ENCODE assay signal across 25 cellular contexts in the genomic region with DNA sequence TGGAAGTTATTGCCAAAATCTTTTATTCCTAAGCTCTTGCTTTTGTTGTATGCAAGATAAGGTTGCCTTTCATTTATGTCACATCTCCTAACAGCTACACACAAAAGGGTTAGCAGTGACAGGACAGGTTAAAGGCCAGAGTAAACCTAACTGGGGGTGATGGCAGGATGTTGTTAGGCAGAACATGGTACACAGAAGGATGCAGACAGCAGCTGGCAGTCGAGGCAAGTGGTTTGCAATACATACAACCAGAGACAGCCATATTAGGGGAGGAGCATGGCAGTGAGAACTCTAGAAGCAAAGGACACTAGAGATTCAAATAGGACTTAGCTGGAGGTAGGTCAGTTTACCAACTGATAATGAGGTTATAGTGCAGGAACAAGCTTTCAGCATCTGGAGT. TPM values are rescaled to one million over a fixed set of nuclear protein-coding genes. Genes with fewer than 3 reads are reported as not detected.
DNase-seq lines count a peak whose midpoint lies in the region; ATAC-seq, FAIRE-seq and TF ChIP-seq lines count a peak whose summit lies in the region.
"Had no signal": no experiment of that assay in that cellular context is flagged by ENCODE, and none has a peak within 500 bp of the region (broad histone marks: within the 10 kb centered on the region; RNA-seq: fewer than 3 reads in every experiment).

No MANE protein-coding gene starts in this region.

- H3K27me3 ChIP-seq in Loucy (ENCODE audit: insufficient read depth, low read length, poor library complexity, severe bottlenecking) = no peaks in the 10 kb centered on the region
- H3K27me3 ChIP-seq in small intestine (ENCODE audit: control insufficient read depth in 2 of 2, insufficient read depth in 2 of 2, low read length in 2 of 2) = no peaks in the 10 kb centered on the region
- peaks cover 15% of the 10 kb centered on the region for H3K27me3 ChIP-seq in neural progenitor cell
- H3K27me3 ChIP-seq: dorsolateral prefrontal cortex, upper lobe of right lung had no signal

- peak overlapping the region; percentile 30 for H3K4me3 Mint-ChIP-seq in activated CD4-positive, alpha-beta T cell treated with anti-CD3 and anti-CD28 coated beads, Interleukin-2, amount 10 ng/mL, durations not matched to agents 7 days and 5 days
- peak overlapping the region; percentile 12 for H3K4me3 Mint-ChIP-seq in activated CD8-positive, alpha-beta T cell treated with anti-CD3 and anti-CD28 coated beads, Interleukin-2, amount 10 ng/mL, durations not matched to agents 7 days and 5 days
- H3K4me3 Mint-ChIP-seq in neural progenitor cell = no peak overlapping the region
- no peak overlapping the region for H3K4me3 Mint-ChIP-seq in mesothelial cell of epicardium
- H3K4me3 Mint-ChIP-seq: activated naive CD8-positive, alpha-beta T cell; stimulated activated naive B cell treated with anti-CD40 and anti-IgM and Interleukin-4, amounts not matched to agents 10 μg/mL and 1 μg/mL and 100 μg/mL, for 72 hours had no signal

- no peaks in the 10 kb centered on the region for H3K9me2 ChIP-seq in Loucy (replicated peaks; ENCODE audit: low read depth, low read length)

- TF ChIP-seq CTCF in Loucy (conservative IDR thresholded peaks at IDR 0.05; ENCODE audit: low read length) = no peak
- no peak for TF ChIP-seq CTCF in neural progenitor cell (IDR thresholded peaks at IDR 0.05)
- no peak for TF ChIP-seq CTCF in mesothelial cell of epicardium (IDR thresholded peaks at IDR 0.05; ENCODE audit: unreplicated experiment)

- no peak for FAIRE-seq in small intestine (lab: Jason Lieb, UNC)
- FAIRE-seq: A204.1, bronchial epithelial cell, TTC549 had no signal

- H3K4me1 ChIP-seq in Loucy (ENCODE audit: insufficient read depth, low read length, poor library complexity, severe bottlenecking) (peaks cover 18% of the 10 kb centered on the region), small intestine (ENCODE audit: control insufficient read depth in 2 of 2, insufficient read depth in 1 of 2, low read depth in 1 of 2, low read length in 1 of 2) (no peaks in the 10 kb centered on the region), neural progenitor cell (no peaks in the 10 kb centered on the region)
- H3K4me1 ChIP-seq: upper lobe of right lung had no signal

- no peaks in the 10 kb centered on the region for H4K20me1 ChIP-seq in Loucy (ENCODE audit: insufficient read depth, low read length, poor library complexity, severe bottlenecking)
- no peaks in the 10 kb centered on the region for H4K20me1 ChIP-seq in neural progenitor cell (ENCODE audit: low read depth)

- no peak for ATAC-seq in activated CD8-positive, alpha-beta T cell treated with anti-CD3 and anti-CD28 coated beads, Interleukin-2, amount 10 ng/mL, durations not matched to agents 7 days and 5 days
- ATAC-seq: esophagus mucosa; left ventricle myocardium superior; Panc1; SK-N-SH treated with all-trans-retinoic acid at 6 μM for 48 hours; stimulated activated naive B cell treated with anti-CD40 and anti-IgM and Interleukin-4, amounts not matched to agents 10 μg/mL and 1 μg/mL and 100 μg/mL, for 72 hours; upper lobe of right lung had no signal

- peaks cover 47% of the 10 kb centered on the region for H3K4me1 Mint-ChIP-seq in activated CD4-positive, alpha-beta T cell treated with anti-CD3 and anti-CD28 coated beads, Interleukin-2, amount 10 ng/mL, durations not matched to agents 7 days and 5 days
- H3K4me1 Mint-ChIP-seq in activated CD8-positive, alpha-beta T cell treated with anti-CD3 and anti-CD28 coated beads, Interleukin-2, amount 10 ng/mL, durations not matched to agents 7 days and 5 days (ENCODE audit: low read depth) = peaks cover 46% of the 10 kb centered on the region
- H3K4me1 Mint-ChIP-seq in neural progenitor cell = peaks cover 10% of the 10 kb centered on the region
- peaks cover 4% of the 10 kb centered on the region for H3K4me1 Mint-ChIP-seq in mesothelial cell of epicardium

- no peak overlapping the region for H3K27ac Mint-ChIP-seq in activated CD4-positive, alpha-beta T cell treated with anti-CD3 and anti-CD28 coated beads, Interleukin-2, amount 10 ng/mL, durations not matched to agents 7 days and 5 days
- H3K27ac Mint-ChIP-seq in activated CD8-positive, alpha-beta T cell treated with anti-CD3 and anti-CD28 coated beads, Interleukin-2, amount 10 ng/mL, durations not matched to agents 7 days and 5 days = peak overlapping the region; percentile 90
- H3K27ac Mint-ChIP-seq in neural progenitor cell (no peak overlapping the region), mesothelial cell of epicardium (no peak overlapping the region)
- H3K27ac Mint-ChIP-seq: activated naive CD8-positive, alpha-beta T cell; stimulated activated naive B cell treated with anti-CD40 and anti-IgM and Interleukin-4, amounts not matched to agents 10 μg/mL and 1 μg/mL and 100 μg/mL, for 72 hours had no signal

- H2AFZ ChIP-seq in Loucy (ENCODE audit: low read length) (peak overlapping the region; percentile 89), neural progenitor cell (replicated peaks) (no peak overlapping the region)

- H3F3A ChIP-seq in Loucy (ENCODE audit: low read depth) (no peaks in the 10 kb centered on the region), neural progenitor cell (ENCODE audit: low read depth) (peaks cover 12% of the 10 kb centered on the region)

- H3K9ac ChIP-seq in Loucy (ENCODE audit: low read depth, low read length, poor library complexity, severe bottlenecking) (no peak overlapping the region), neural progenitor cell (no peak overlapping the region)

- H3K4me2 ChIP-seq in Loucy (ENCODE audit: low read depth, low read length, poor library complexity, severe bottlenecking) (no peak overlapping the region), neural progenitor cell (no peak overlapping the region)

- no peaks in the 10 kb centered on the region for H3K27me3 Mint-ChIP-seq in activated CD4-positive, alpha-beta T cell treated with anti-CD3 and anti-CD28 coated beads, Interleukin-2, amount 10 ng/mL, durations not matched to agents 7 days and 5 days
- H3K27me3 Mint-ChIP-seq in activated CD8-positive, alpha-beta T cell treated with anti-CD3 and anti-CD28 coated beads, Interleukin-2, amount 10 ng/mL, durations not matched to agents 7 days and 5 days (ENCODE audit: low read depth) = no peaks in the 10 kb centered on the region
- H3K27me3 Mint-ChIP-seq in neural progenitor cell (ENCODE audit: insufficient read depth, low read depth) (no peaks in the 10 kb centered on the region), mesothelial cell of epicardium (ENCODE audit: low read depth) (peaks cover 2% of the 10 kb centered on the region)
- H3K27me3 Mint-ChIP-seq: activated naive CD8-positive, alpha-beta T cell; stimulated activated naive B cell treated with anti-CD40 and anti-IgM and Interleukin-4, amounts not matched to agents 10 μg/mL and 1 μg/mL and 100 μg/mL, for 72 hours had no signal

- POLR2A ChIA-PET in activated CD4-positive, alpha-beta T cell treated with anti-CD3 and anti-CD28 coated beads, Interleukin-2, amount 10 ng/mL, durations not matched to agents 7 days and 5 days (lab: Charles Lee) = no interaction called here
- POLR2A ChIA-PET in activated CD8-positive, alpha-beta T cell treated with anti-CD3 and anti-CD28 coated beads, Interleukin-2, amount 10 ng/mL, durations not matched to agents 7 days and 5 days (lab: Charles Lee) = interaction anchor here (1.2 to 3.5 kb wide), 4 partner anchors 62 to 180 kb away, joined by 3 to 36 read pairs (median 7); a partner anchor contains a TSS

- peaks cover 24% of the 10 kb centered on the region for H3K36me3 Mint-ChIP-seq in activated CD4-positive, alpha-beta T cell treated with anti-CD3 and anti-CD28 coated beads, Interleukin-2, amount 10 ng/mL, durations not matched to agents 7 days and 5 days (ENCODE audit: low read depth)
- H3K36me3 Mint-ChIP-seq in activated CD8-positive, alpha-beta T cell treated with anti-CD3 and anti-CD28 coated beads, Interleukin-2, amount 10 ng/mL, durations not matched to agents 7 days and 5 days (ENCODE audit: low read depth) = peaks cover 21% of the 10 kb centered on the region
- H3K36me3 Mint-ChIP-seq in neural progenitor cell (no peaks in the 10 kb centered on the region), mesothelial cell of epicardium (no peaks in the 10 kb centered on the region)
- H3K36me3 Mint-ChIP-seq: activated naive CD8-positive, alpha-beta T cell; stimulated activated naive B cell treated with anti-CD40 and anti-IgM and Interleukin-4, amounts not matched to agents 10 μg/mL and 1 μg/mL and 100 μg/mL, for 72 hours had no signal

- DNase-seq in activated CD4-positive, alpha-beta T cell treated with anti-CD3 and anti-CD28 coated beads, Interleukin-2, amount 10 ng/mL, durations not matched to agents 7 days and 5 days = peak; percentile 26
- no peak for DNase-seq in activated CD4-positive, alpha-beta T cell treated with anti-CD3 and anti-CD28 coated beads, Interleukin-2, amount 50 U/mL, for 1 hour
- peak; percentile 56 for DNase-seq in activated CD8-positive, alpha-beta T cell treated with anti-CD3 and anti-CD28 coated beads, Interleukin-2, amount 10 ng/mL, durations not matched to agents 7 days and 5 days
- DNase-seq in small intestine = peak; percentile 2
- no peak for DNase-seq in neural progenitor cell (ENCODE audit: low spot score)
- no peak for DNase-seq in retina
- no peak for DNase-seq in mesothelial cell of epicardium (ENCODE audit: low spot score in 2 of 2, unreplicated experiment in 2 of 2)
- DNase-seq: DMS79 treated with DMSO at 0.1 percent for 48 hours; dorsolateral prefrontal cortex; Karpas-422; left ventricle myocardium superior; NCI-H1417 treated with DMSO at 0.1 percent for 48 hours; NCI-H2171; NCI-H748 treated with DMSO at 0.1 percent for 48 hours; stimulated activated naive B cell treated with anti-CD40 and anti-IgM and Interleukin-4, amounts not matched to agents 10 μg/mL and 1 μg/mL and 100 μg/mL, for 72 hours; upper lobe of right lung had no signal

- WGBS in small intestine, 3 donors = 32 to 49% (median 43%) methylated on average over 1 of the region's 1 CpG

- no peaks in the 10 kb centered on the region for H3K9me3 ChIP-seq in Loucy (ENCODE audit: insufficient read depth, low read depth, low read length)
- no peaks in the 10 kb centered on the region for H3K9me3 ChIP-seq in small intestine (ENCODE audit: control insufficient read depth, low read depth)
- no peaks in the 10 kb centered on the region for H3K9me3 ChIP-seq in neural progenitor cell (ENCODE audit: low read depth)
- H3K9me3 ChIP-seq: upper lobe of right lung had no signal

- H3K36me3 ChIP-seq in Loucy (ENCODE audit: insufficient read depth, low read length) (no peaks in the 10 kb centered on the region), small intestine (ENCODE audit: control insufficient read depth in 2 of 2, insufficient read depth in 2 of 2, low read length in 2 of 2) (no peaks in the 10 kb centered on the region), neural progenitor cell (no peaks in the 10 kb centered on the region)
- H3K36me3 ChIP-seq: upper lobe of right lung had no signal

- peaks cover 3% of the 10 kb centered on the region for H3K9me3 Mint-ChIP-seq in activated CD4-positive, alpha-beta T cell treated with anti-CD3 and anti-CD28 coated beads, Interleukin-2, amount 10 ng/mL, durations not matched to agents 7 days and 5 days
- no peaks in the 10 kb centered on the region for H3K9me3 Mint-ChIP-seq in activated CD8-positive, alpha-beta T cell treated with anti-CD3 and anti-CD28 coated beads, Interleukin-2, amount 10 ng/mL, durations not matched to agents 7 days and 5 days (ENCODE audit: insufficient read depth)
- H3K9me3 Mint-ChIP-seq in neural progenitor cell (no peaks in the 10 kb centered on the region), mesothelial cell of epicardium (no peaks in the 10 kb centered on the region)
- H3K9me3 Mint-ChIP-seq: stimulated activated naive B cell treated with anti-CD40 and anti-IgM and Interleukin-4, amounts not matched to agents 10 μg/mL and 1 μg/mL and 100 μg/mL, for 72 hours had no signal

- H3K79me2 ChIP-seq in Loucy (ENCODE audit: insufficient read depth, low read length) (no peaks in the 10 kb centered on the region), neural progenitor cell (ENCODE audit: low read depth) (no peaks in the 10 kb centered on the region)

- H3K27ac ChIP-seq in small intestine (ENCODE audit: low read depth in 1 of 2, low read length in 1 of 2) (peak overlapping the region in 1 of 2 donors; percentile 15), neural progenitor cell (no peak overlapping the region)
- H3K27ac ChIP-seq: C4-2B, upper lobe of right lung had no signal

- CTCF ChIA-PET in activated CD4-positive, alpha-beta T cell treated with anti-CD3 and anti-CD28 coated beads, Interleukin-2, amount 10 ng/mL, durations not matched to agents 7 days and 5 days (lab: Charles Lee) = interaction anchor here (0.9 to 2.5 kb wide), 3 partner anchors 9 to 21 kb away, joined by 3 to 6 read pairs (median 4); no protein-coding TSS in a partner anchor
- CTCF ChIA-PET in activated CD8-positive, alpha-beta T cell treated with anti-CD3 and anti-CD28 coated beads, Interleukin-2, amount 10 ng/mL, durations not matched to agents 7 days and 5 days (lab: Charles Lee) = interaction anchor here (0.9 to 3.8 kb wide), 7 partner anchors 9 to 484 kb away, joined by 3 to 49 read pairs (median 5); a partner anchor contains a TSS

- H3K4me3 ChIP-seq in Loucy (ENCODE audit: low read length, poor library complexity, severe bottlenecking) (no peak overlapping the region), small intestine (ENCODE audit: low read depth in 1 of 2, low read length in 2 of 2) (no peak overlapping the region), neural progenitor cell (no peak overlapping the region)
- H3K4me3 ChIP-seq: dorsolateral prefrontal cortex, upper lobe of right lung had no signal

RNA-seq across cellular contexts. Expression of a gene that starts 2.7 kb away (rescaled TPM):
- total RNA-seq in activated CD4-positive, alpha-beta T cell treated with anti-CD3 and anti-CD28 coated beads, Interleukin-2, amount 10 ng/mL, durations not matched to agents 7 days and 5 days = 10 to 100 TPM; 23.5 TPM
- total RNA-seq in activated CD8-positive, alpha-beta T cell treated with anti-CD3 and anti-CD28 coated beads, Interleukin-2, amount 10 ng/mL, durations not matched to agents 7 days and 5 days = 10 to 100 TPM; 22.5 to 24.4 TPM
- under 1 TPM in 2 of 3 donors, not detected in 1; 0.27 to 0.40 TPM for polyA plus RNA-seq in small intestine
- total RNA-seq in neural progenitor cell (ENCODE audit: low replicate concordance) = 0.04 TPM in 1 of 2 replicates, not detected in the other
- 0.29 to 0.41 TPM (median 0.34 TPM) in 3 replicates for total RNA-seq in mesothelial cell of epicardium
- total RNA-seq: bronchial epithelial cell had no signal

Comparison
In these comparisons a context has a peak if more than half of its experiments do, and no peak if none do; other contexts are left out.
1. DNase-seq: peak in activated CD4-positive, alpha-beta T cell treated with anti-CD3 and anti-CD28 coated beads, Interleukin-2, amount 10 ng/mL, durations not matched to agents 7 days and 5 days (single experiment), activated CD8-positive, alpha-beta T cell treated with anti-CD3 and anti-CD28 coated beads, Interleukin-2, amount 10 ng/mL, durations not matched to agents 7 days and 5 days (single experiment) and small intestine (single experiment); none in activated CD4-positive, alpha-beta T cell treated with anti-CD3 and anti-CD28 coated beads, Interleukin-2, amount 50 U/mL, for 1 hour (single experiment), neural progenitor cell (single experiment), retina (single experiment) and mesothelial cell of epicardium (0 of 2).
2. H3K4me3 Mint-ChIP-seq: peak in activated CD4-positive, alpha-beta T cell treated with anti-CD3 and anti-CD28 coated beads, Interleukin-2, amount 10 ng/mL, durations not matched to agents 7 days and 5 days (single experiment) and activated CD8-positive, alpha-beta T cell treated with anti-CD3 and anti-CD28 coated beads, Interleukin-2, amount 10 ng/mL, durations not matched to agents 7 days and 5 days (single experiment); none in neural progenitor cell (single experiment) and mesothelial cell of epicardium (single experiment).
3. RNA of a gene that starts 2.7 kb away (total RNA-seq): 22.5 to 24.4 TPM in activated CD8-positive, alpha-beta T cell treated with anti-CD3 and anti-CD28 coated beads, Interleukin-2, amount 10 ng/mL, durations not matched to agents 7 days and 5 days and 23.5 TPM in activated CD4-positive, alpha-beta T cell treated with anti-CD3 and anti-CD28 coated beads, Interleukin-2, amount 10 ng/mL, durations not matched to agents 7 days and 5 days; 0.29 to 0.41 TPM in mesothelial cell of epicardium and 0.04 TPM in neural progenitor cell; every median in the first group is over 10 times any median in the second.